In genomic region chr11:86035164-86035563, GRCh38 we compare ENCODE assay signal across 15 cellular contexts. TPM values are rescaled to one million over a fixed set of nuclear protein-coding genes. Genes with fewer than 3 reads are reported as not detected.
DNase-seq lines count a peak whose midpoint lies in the region; ATAC-seq and TF ChIP-seq lines count a peak whose summit lies in the region.
"Had no signal": no experiment of that assay in that cellular context is flagged by ENCODE, and none has a peak within 500 bp of the region (broad histone marks: within the 10 kb centered on the region; RNA-seq: fewer than 3 reads in every experiment).

No MANE protein-coding gene starts in this region.

- H3K23me2 ChIP-seq in H9 (ENCODE audit: insufficient read length, low read depth, low read length, poor library complexity, severe bottlenecking): no peaks in the 10 kb centered on the region

- H4K91ac ChIP-seq in H9 (ENCODE audit: insufficient read length, low read depth, low read length) (no peak overlapping the region), trophoblast cell (ENCODE audit: low read depth, low read length) (no peak overlapping the region)

- TF ChIP-seq CTCF in H9 (conservative IDR thresholded peaks at IDR 0.05): no peak
- TF ChIP-seq CTCF in testis (IDR thresholded peaks at IDR 0.05): no peak

- intact Hi-C loops in testis (cut with DNase I; ENCODE audit: low total_unique reads): no loop called here

- H3K9me3 Mint-ChIP-seq in H9: no peaks in the 10 kb centered on the region
- H3K9me3 Mint-ChIP-seq: activated T-helper 17 cell treated with anti-CD3 and anti-CD28 coated beads, Interleukin-2, amount 50 U/mL, for 72 hours had no signal

- no peak overlapping the region for H3T11ph ChIP-seq in H9 (ENCODE audit: low read length)

- no peak overlapping the region for H2BK20ac ChIP-seq in H9 (ENCODE audit: low read depth, low read length, poor library complexity, severe bottlenecking)

- TF ChIP-seq POLR2A in testis (IDR thresholded peaks at IDR 0.05): no peak

- no peak overlapping the region for H2BK120ac ChIP-seq in H9 (ENCODE audit: low read depth, low read length, poor library complexity, severe bottlenecking)
- no peak overlapping the region for H2BK120ac ChIP-seq in trophoblast cell (ENCODE audit: insufficient read depth, low read length, poor library complexity)

- no peak overlapping the region for H2BK15ac ChIP-seq in H9 (ENCODE audit: low read depth, low read length)

- ATAC-seq in HG02763 (IDR thresholded peaks at IDR 0.05; ENCODE audit: unreplicated experiment): no peak
- ATAC-seq: activated T-helper 17 cell treated with anti-CD3 and anti-CD28 coated beads, Interleukin-2, amount 50 U/mL, for 72 hours; mucosa of descending colon had no signal

- H3K4me1 ChIP-seq in H9 (ENCODE audit: insufficient read depth, low read length) (no peaks in the 10 kb centered on the region), trophoblast cell (ENCODE audit: control insufficient read depth in 1 of 2, insufficient read depth in 2 of 2, low read length in 2 of 2) (no peaks in the 10 kb centered on the region), testis (peaks cover 17% of the 10 kb centered on the region)

- H4K12ac ChIP-seq in trophoblast cell (ENCODE audit: low read depth, low read length): no peak overlapping the region

- no peak overlapping the region for H3K56ac ChIP-seq in H9 (ENCODE audit: insufficient read length, low read depth, low read length)

- H3K4me3 ChIP-seq in trophoblast cell (ENCODE audit: low read depth, low read length) (no peak overlapping the region), testis (no peak overlapping the region)
- H3K4me3 ChIP-seq: mucosa of descending colon had no signal

- H3K23ac ChIP-seq in H9 (ENCODE audit: insufficient read length, low read depth, low read length): no peak overlapping the region
- H3K23ac ChIP-seq in trophoblast cell (ENCODE audit: low read length): no peak overlapping the region

- H4K20me1 ChIP-seq in H9 (ENCODE audit: control insufficient read depth, insufficient read depth, insufficient read length): no peaks in the 10 kb centered on the region

- H3K4me1 Mint-ChIP-seq in H9: peaks cover 23 to 24% of the 10 kb centered on the region in 2 experiments

- no peak overlapping the region for H3K14ac ChIP-seq in H9 (ENCODE audit: insufficient read depth, low read length)
- no peak overlapping the region for H3K14ac ChIP-seq in trophoblast cell (ENCODE audit: low read length)

- H4K8ac ChIP-seq in H9 (replicated peaks; ENCODE audit: insufficient read length, low read depth, low read length) (no peak overlapping the region), trophoblast cell (ENCODE audit: low read depth, low read length) (no peak overlapping the region)

- H3K4me3 Mint-ChIP-seq in H9: no peak overlapping the region
- H3K4me3 Mint-ChIP-seq: activated T-helper 17 cell treated with anti-CD3 and anti-CD28 coated beads, Interleukin-2, amount 50 U/mL, for 72 hours; B cell had no signal

- H3K4me2 ChIP-seq in H9 (ENCODE audit: insufficient read depth, insufficient read length, low read length): no peak overlapping the region
- H3K4me2 ChIP-seq in trophoblast cell (ENCODE audit: low read length): no peak overlapping the region

- H2AK5ac ChIP-seq in H9 (ENCODE audit: insufficient read length, low read length) (no peak overlapping the region), trophoblast cell (ENCODE audit: low read length) (no peak overlapping the region)

- DNase-seq in H9: no peak
- DNase-seq in OCI-M1 (lab: John Stamatoyannopoulos, UW): peak; percentile 69
- DNase-seq in fibroblast of peridontal ligament (ENCODE audit: extremely low read depth): peak; percentile 18
- DNase-seq in trophoblast cell: no peak
- DNase-seq in 8988T: no peak
- no peak for DNase-seq in testis
- DNase-seq: caudate nucleus; DMS 273 treated with DMSO at 0.1 percent for 48 hours; effector CD8-positive, alpha-beta T cell; left colon; mucosa of descending colon had no signal

- H2BK5ac ChIP-seq in H9 (ENCODE audit: insufficient read length, low read length) (no peak overlapping the region), trophoblast cell (ENCODE audit: low read depth, low read length, poor library complexity) (no peak overlapping the region)

- H2BK12ac ChIP-seq in H9 (ENCODE audit: insufficient read length, low read depth, low read length) (no peak overlapping the region), trophoblast cell (ENCODE audit: low read length) (no peak overlapping the region)

- H3K27ac Mint-ChIP-seq in H9: peak overlapping the region; percentile 27 to 78 (median 77); a peak in 5 of 7 replicates
- H3K27ac Mint-ChIP-seq: activated T-helper 17 cell treated with anti-CD3 and anti-CD28 coated beads, Interleukin-2, amount 50 U/mL, for 72 hours; B cell had no signal

- H4K5ac ChIP-seq in H9 (ENCODE audit: insufficient read length, low read depth, low read length): no peak overlapping the region

- H3K9me3 ChIP-seq in H9 (ENCODE audit: control insufficient read depth, low read depth, low read length) (no peaks in the 10 kb centered on the region), trophoblast cell (ENCODE audit: insufficient read depth, low read depth, low read length) (no peaks in the 10 kb centered on the region), testis (no peaks in the 10 kb centered on the region)
- H3K9me3 ChIP-seq: mucosa of descending colon had no signal

- H3K79me2 ChIP-seq in H9 (ENCODE audit: insufficient read depth, low read length) (peaks cover 16% of the 10 kb centered on the region; the same call in 1 of the 2 replicates), trophoblast cell (ENCODE audit: control insufficient read depth, insufficient read depth, low read length, poor library complexity) (peaks cover 7% of the 10 kb centered on the region)

- H2AFZ ChIP-seq in H9 (ENCODE audit: low read length): no peak overlapping the region
- no peak overlapping the region for H2AFZ ChIP-seq in trophoblast cell (ENCODE audit: insufficient read depth, low read length, poor library complexity)

- H3K4ac ChIP-seq in H9 (ENCODE audit: low read depth, low read length) (no peak overlapping the region), trophoblast cell (ENCODE audit: low read depth, low read length) (peak overlapping the region; percentile 76)

- peaks cover 0 to 7% (median 6%) of the 10 kb centered on the region in 3 experiments; a peak in 1 of 7 replicates for H3K36me3 Mint-ChIP-seq in H9 (ENCODE audit: insufficient read depth in 1 of 3, low read depth in 3 of 3)

- H3K18ac ChIP-seq in H9 (ENCODE audit: insufficient read length, low read depth, low read length) (no peak overlapping the region), trophoblast cell (ENCODE audit: low read length) (no peak overlapping the region)

- no peak overlapping the region for H3K27ac ChIP-seq in H9 (ENCODE audit: insufficient read length, low read depth, low read length)
- H3K27ac ChIP-seq in trophoblast cell (ENCODE audit: low read depth, low read length): no peak overlapping the region
- H3K27ac ChIP-seq in testis: no peak overlapping the region
- H3K27ac ChIP-seq: KMS-11 had no signal

- H3K9ac ChIP-seq in H9 (ENCODE audit: extremely low read depth, insufficient read length, low read length): no peak overlapping the region
- H3K9ac ChIP-seq in trophoblast cell (ENCODE audit: low read length): no peak overlapping the region
- H3K9ac ChIP-seq: KMS-11 had no signal

- H3K27me3 ChIP-seq in H9 (ENCODE audit: insufficient read depth, low read length): no peaks in the 10 kb centered on the region
- H3K27me3 ChIP-seq in trophoblast cell (ENCODE audit: insufficient read depth, low read length): no peaks in the 10 kb centered on the region
- H3K27me3 ChIP-seq in testis: no peaks in the 10 kb centered on the region

- WGBS in H9 (ENCODE audit: extremely low coverage, insufficient read length, low lambda C conversion rate): no CpG with 5 or more reads among the region's 1 CpG
- no CpG with 5 or more reads among the region's 1 CpG for WGBS in trophoblast cell (ENCODE audit: extremely low coverage, insufficient coverage, insufficient read length)
- WGBS in testis, 2 donors: 61 to 74% methylated on average over 1 of the region's 1 CpG

- H3K36me3 ChIP-seq in trophoblast cell (ENCODE audit: control insufficient read depth in 1 of 2, insufficient read depth in 2 of 2, low read length in 2 of 2) (peaks cover 5 to 8% of the 10 kb centered on the region in 2 experiments), testis (ENCODE audit: low read depth, missing control alignments) (no peaks in the 10 kb centered on the region)

- H3K79me1 ChIP-seq in H9 (ENCODE audit: insufficient read depth, low read depth, low read length, poor library complexity, severe bottlenecking) (no peaks in the 10 kb centered on the region), trophoblast cell (ENCODE audit: low read length) (no peaks in the 10 kb centered on the region)

- H3K27me3 Mint-ChIP-seq in H9 (ENCODE audit: low read depth): no peaks in the 10 kb centered on the region
- H3K27me3 Mint-ChIP-seq: activated T-helper 17 cell treated with anti-CD3 and anti-CD28 coated beads, Interleukin-2, amount 50 U/mL, for 72 hours; B cell had no signal

RNA-seq across cellular contexts. Expression of gene PICALM, which starts 33.7 kb away (rescaled TPM):
- total RNA-seq in H9 (2021) (76.4 and 80.4 TPM in 2 replicates), testis (100 to 1,000 TPM; 217 to 237 TPM)
- 195 and 196 TPM in 2 replicates for polyA plus RNA-seq in trophoblast cell (2013)
- 156 TPM for polyA plus RNA-seq in testis (ENCODE audit: insufficient read depth, low read depth, low replicate concordance)

Comparison
In these comparisons a context has a peak if more than half of its experiments do, and no peak if none do; other contexts are left out.
1. DNase-seq: peak in OCI-M1 (single experiment) and fibroblast of peridontal ligament (single experiment); none in H9 (single experiment), trophoblast cell (0 of 2), 8988T (single experiment) and testis (single experiment).